1 cellular context compared by ENCODE assay signal in the genomic region with DNA sequence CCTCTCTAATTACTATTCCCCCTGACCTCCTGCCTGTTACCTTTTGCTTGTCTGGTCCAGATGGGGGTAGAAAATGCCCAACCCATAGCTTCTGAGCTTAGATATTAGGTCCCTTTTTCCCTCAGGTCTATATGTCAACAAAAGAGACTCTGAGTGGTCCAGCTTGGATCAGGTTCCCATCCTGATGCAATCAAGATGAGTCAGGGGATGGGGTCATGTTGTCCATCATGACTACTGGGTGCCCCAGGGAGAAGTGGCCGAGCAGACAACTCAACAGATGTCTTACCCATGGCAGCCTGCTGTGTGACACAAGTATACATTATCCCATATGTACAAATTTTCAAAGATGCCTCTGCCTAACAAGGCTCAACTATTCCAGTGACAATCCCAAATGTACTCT.
A peak's percentile ranks its signal among the peaks of the same experiment; 100 is the strongest.
TF ChIP-seq lines count a peak whose summit lies in the region.

No MANE protein-coding gene starts in this region.

TF ChIP-seq in HepG2, 621 proteins besides CTCF, POLR2A, EP300 and RAD21 (continued from another document):
- TF ChIP-seq ASH2L (IDR thresholded peaks at IDR 0.05; ENCODE audit: insufficient read length, low read depth, low read length) (no peak), ZNF773 (CRISPR knock-in tag; IDR thresholded peaks at IDR 0.05; ENCODE audit: borderline replicate concordance) (no peak), ZNF547 (CRISPR knock-in tag; IDR thresholded peaks at IDR 0.05) (no peak), GATAD2A (CRISPR knock-in tag; IDR thresholded peaks at IDR 0.05) (peak; percentile 20; the same call in 1 of the 2 replicates), HNRNPL (IDR thresholded peaks at IDR 0.05; ENCODE audit: low read depth, low read length) (no peak), SRSF1 (optimal IDR thresholded peaks at IDR 0.05; ENCODE audit: low read depth, low read length) (no peak), DMAP1 (CRISPR knock-in tag; IDR thresholded peaks at IDR 0.05) (no peak), SALL1 (CRISPR knock-in tag; IDR thresholded peaks at IDR 0.05) (no peak), ZNF44 (CRISPR knock-in tag; IDR thresholded peaks at IDR 0.05) (no peak), ZFP62 (CRISPR knock-in tag; IDR thresholded peaks at IDR 0.05) (no peak), RARG (CRISPR knock-in tag; IDR thresholded peaks at IDR 0.05; ENCODE audit: low read depth) (no peak), ZFY (CRISPR knock-in tag; IDR thresholded peaks at IDR 0.05) (no peak), NCOR1 (IDR thresholded peaks at IDR 0.05; ENCODE audit: borderline replicate concordance, low read length) (no peak), RARA (CRISPR knock-in tag; IDR thresholded peaks at IDR 0.05) (0 out of 2 replicates have a peak, but pooled peaks have one; percentile 18), NCOA5 (CRISPR knock-in tag; IDR thresholded peaks at IDR 0.05) (no peak), ZNF709 (CRISPR knock-in tag; IDR thresholded peaks at IDR 0.05) (no peak), TP53 (CRISPR knock-in tag; conservative IDR thresholded peaks at IDR 0.05) (no peak), TOPORS (CRISPR knock-in tag; IDR thresholded peaks at IDR 0.05) (no peak), NAIF1 (CRISPR knock-in tag; IDR thresholded peaks at IDR 0.05; ENCODE audit: borderline replicate concordance) (no peak), SIN3A (IDR thresholded peaks at IDR 0.05; ENCODE audit: borderline replicate concordance, low read depth, low read length) (no peak), ZNF781 (CRISPR knock-in tag; IDR thresholded peaks at IDR 0.05; ENCODE audit: borderline replicate concordance, not compliant biosample characterization) (no peak), ZNF644 (CRISPR knock-in tag; IDR thresholded peaks at IDR 0.05; ENCODE audit: low read depth) (peak; percentile 62; the same call in 1 of the 2 replicates)
- TF ChIP-seq, protein P1, sequence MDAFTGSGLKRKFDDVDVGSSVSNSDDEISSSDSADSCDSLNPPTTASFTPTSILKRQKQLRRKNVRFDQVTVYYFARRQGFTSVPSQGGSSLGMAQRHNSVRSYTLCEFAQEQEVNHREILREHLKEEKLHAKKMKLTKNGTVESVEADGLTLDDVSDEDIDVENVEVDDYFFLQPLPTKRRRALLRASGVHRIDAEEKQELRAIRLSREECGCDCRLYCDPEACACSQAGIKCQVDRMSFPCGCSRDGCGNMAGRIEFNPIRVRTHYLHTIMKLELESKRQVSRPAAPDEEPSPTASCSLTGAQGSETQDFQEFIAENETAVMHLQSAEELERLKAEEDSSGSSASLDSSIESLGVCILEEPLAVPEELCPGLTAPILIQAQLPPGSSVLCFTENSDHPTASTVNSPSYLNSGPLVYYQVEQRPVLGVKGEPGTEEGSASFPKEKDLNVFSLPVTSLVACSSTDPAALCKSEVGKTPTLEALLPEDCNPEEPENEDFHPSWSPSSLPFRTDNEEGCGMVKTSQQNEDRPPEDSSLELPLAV (CRISPR knock-in tag; conservative IDR thresholded peaks at IDR 0.05; ENCODE audit: low read depth) = no peak
- TF ChIP-seq, protein P2, sequence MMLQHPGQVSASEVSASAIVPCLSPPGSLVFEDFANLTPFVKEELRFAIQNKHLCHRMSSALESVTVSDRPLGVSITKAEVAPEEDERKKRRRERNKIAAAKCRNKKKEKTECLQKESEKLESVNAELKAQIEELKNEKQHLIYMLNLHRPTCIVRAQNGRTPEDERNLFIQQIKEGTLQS (CRISPR knock-in tag; IDR thresholded peaks at IDR 0.05) = peak; percentile 58; the same call in 1 of the 2 replicates
TF ChIP-seq in HepG2: peak in this region for 14.
